In genomic region chr1:108557311-108557710, GRCh38 we compare ENCODE assay signal across 12 cellular contexts. TPM values are rescaled to one million over a fixed set of nuclear protein-coding genes. Genes with fewer than 3 reads are reported as not detected.
A peak's percentile ranks its signal among the peaks of the same experiment; 100 is the strongest.
DNase-seq lines count a peak whose midpoint lies in the region; ATAC-seq, FAIRE-seq and TF ChIP-seq lines count a peak whose summit lies in the region.
"Had no signal": no experiment of that assay in that cellular context is flagged by ENCODE, and none has a peak within 500 bp of the region (broad histone marks: within the 10 kb centered on the region; RNA-seq: fewer than 3 reads in every experiment).

No MANE protein-coding gene starts in this region.

- 81% methylated on average over 1 of the region's 1 CpG for WGBS in K562 (ENCODE audit: insufficient coverage, low coverage, missing lambda C conversion rate)

- BruUV-seq in K562 (replicated peaks; lab: Mats Ljungman, UMichigan) (no TSS peak), Calu3 (replicated peaks; lab: Mats Ljungman, UMichigan) (no TSS peak)

- no peak overlapping the region for H3K9ac ChIP-seq in K562 (ENCODE audit: insufficient read depth in 1 of 2, low read depth in 2 of 2, low read length in 2 of 2)

- H3K9me3 ChIP-seq in K562 (replicated peaks; ENCODE audit: control insufficient read depth, insufficient read depth, low read depth, low read length) = no peaks in the 10 kb centered on the region
- H3K9me3 ChIP-seq: prostate gland had no signal

- H3K27me3 ChIP-seq in K562 (ENCODE audit: control insufficient read depth in 2 of 2, insufficient read depth in 2 of 2, low read length in 2 of 2) = no peaks in the 10 kb centered on the region

- peaks cover 8% of the 10 kb centered on the region for H3K36me3 Mint-ChIP-seq in Calu3 (ENCODE audit: insufficient read depth, unreplicated experiment)

- H3K4me1 ChIP-seq in K562 (replicated peaks in 1 of 2; ENCODE audit: control insufficient read depth in 2 of 2, insufficient read depth in 2 of 2, low read length in 2 of 2) = peaks cover 16 to 39% of the 10 kb centered on the region in 2 experiments

- intact Hi-C loops in K562 (cut with micrococcal nuclease) = no loop called here
- intact Hi-C loops in Calu3 (cut with micrococcal nuclease; ENCODE audit: unreplicated experiment) = no loop called here

- no peaks in the 10 kb centered on the region for H3K36me3 ChIP-seq in K562 (ENCODE audit: control insufficient read depth, insufficient read depth, low read length)
- H3K36me3 ChIP-seq: prostate gland had no signal

- peak overlapping the region; percentile 5; the same call in 1 of the 2 replicates for H3K4me2 ChIP-seq in K562 (ENCODE audit: insufficient read depth, low read length)

- TF ChIP-seq EP300 in K562 (IDR thresholded peaks at IDR 0.05; ENCODE audit: low read length) = no peak

- CTCF ChIA-PET in K562 (lab: Yijun Ruan, JAX; ENCODE audit: low intra/inter-chr PET ratio) (no interaction called here), Calu3 (lab: Charles Lee) (no interaction called here)

- TF ChIP-seq RAD21 in K562 (CRISPR knock-in tag; conservative IDR thresholded peaks at IDR 0.05 in 1 of 2, IDR thresholded peaks at IDR 0.05 in 1 of 2) = no peak

- no peaks in the 10 kb centered on the region for H3K9me1 ChIP-seq in K562 (ENCODE audit: control insufficient read depth, insufficient read depth, low read length)

- H3K27ac ChIP-seq in K562 (ENCODE audit: extremely low read depth, low read depth, low read length) = no peak overlapping the region
- H3K27ac ChIP-seq: prostate gland had no signal

- FAIRE-seq in K562 (lab: Jason Lieb, UNC) = no peak

- no peak overlapping the region for H3K4me3 ChIP-seq in GM12865 (ENCODE audit: low read depth, low read length)
- no peak overlapping the region for H3K4me3 ChIP-seq in K562
- H3K4me3 ChIP-seq: prostate gland had no signal

- no peak for TF ChIP-seq CTCF in GM12865 (IDR thresholded peaks at IDR 0.05; ENCODE audit: insufficient read depth, low read depth, low read length, missing control alignments)
- TF ChIP-seq CTCF in K562 (IDR thresholded peaks at IDR 0.05 in 2 of 3, conservative IDR thresholded peaks at IDR 0.05 in 1 of 3; ENCODE audit: insufficient read depth in 2 of 3, low read depth in 1 of 3, low read length in 3 of 3) = no peak
- no peak for TF ChIP-seq CTCF in Calu3 (IDR thresholded peaks at IDR 0.05; ENCODE audit: unreplicated experiment)

- POLR2A ChIA-PET in K562 (lab: Yijun Ruan, JAX) = interaction anchor here (0.6 to 3.9 kb wide), 4 partner anchors 12 to 46 kb away, joined by 3 to 23 read pairs (median 5); no protein-coding TSS in a partner anchor

- H3K4me3 Mint-ChIP-seq in Calu3 (ENCODE audit: low read depth, unreplicated experiment) = no peak overlapping the region

- peak overlapping the region; percentile 79 for H2AFZ ChIP-seq in K562 (ENCODE audit: low read depth, low read length)

- peaks cover 21% of the 10 kb centered on the region for H3K79me2 ChIP-seq in K562 (ENCODE audit: control insufficient read depth, insufficient read depth, low read length)

- no peaks in the 10 kb centered on the region for H3K9me3 Mint-ChIP-seq in Calu3 (ENCODE audit: low read depth, unreplicated experiment)

- H4K20me1 ChIP-seq in K562 (replicated peaks; ENCODE audit: control insufficient read depth, insufficient read depth, low read length) = no peaks in the 10 kb centered on the region

- no peaks in the 10 kb centered on the region for H3K4me1 Mint-ChIP-seq in Calu3 (ENCODE audit: low read depth, unreplicated experiment)

- peak; percentile 40 for DNase-seq in GM12865 (ENCODE audit: low read depth)
- peak in 1 of 4 experiments; percentile 27 for DNase-seq in K562 (ENCODE audit: extremely low read depth in 1 of 4, low spot score in 3 of 4)
- no peak for DNase-seq in Calu3
- DNase-seq in NCI-H524 (lab: John Stamatoyannopoulos, UW) = no peak
- no peak for DNase-seq in anterior cingulate cortex (lab: John Stamatoyannopoulos, UW)
- DNase-seq in stimulated activated CD4-positive, alpha-beta T cell treated with anti-CD3 and anti-CD28 coated beads, Interleukin-1b, Interleukin-23, amount 100 ng/mL, for 48 hours = no peak
- DNase-seq: amniotic stem cell, glutamatergic neuron, SW 1271 had no signal

- in situ Hi-C loops in K562 (cut with MboI) = no loop called here

- TF ChIP-seq POLR2A in K562 (conservative IDR thresholded peaks at IDR 0.05) = no peak

- H3K27ac Mint-ChIP-seq in Calu3 (ENCODE audit: unreplicated experiment) = no peak overlapping the region

- peak; percentile 26 for ATAC-seq in GM21390 (IDR thresholded peaks at IDR 0.05; ENCODE audit: unreplicated experiment)
- ATAC-seq in HG03108 (IDR thresholded peaks at IDR 0.05; ENCODE audit: unreplicated experiment) = peak; percentile 25
- ATAC-seq in K562 = no peak

- H3K27me3 Mint-ChIP-seq in Calu3 (ENCODE audit: unreplicated experiment) = no peaks in the 10 kb centered on the region

TF ChIP-seq in K562, 482 proteins besides CTCF, POLR2A, EP300 and RAD21 (continues in another document):
- no peak for TF ChIP-seq ZNF668 (CRISPR knock-in tag; IDR thresholded peaks at IDR 0.05)
- no peak for TF ChIP-seq NFXL1 (CRISPR knock-in tag; IDR thresholded peaks at IDR 0.05)
- no peak for TF ChIP-seq DACH1 (IDR thresholded peaks at IDR 0.05; ENCODE audit: partially characterized antibody)
- TF ChIP-seq ZBTB49 (CRISPR knock-in tag; IDR thresholded peaks at IDR 0.05; ENCODE audit: borderline replicate concordance) = no peak
- TF ChIP-seq, protein P1, sequence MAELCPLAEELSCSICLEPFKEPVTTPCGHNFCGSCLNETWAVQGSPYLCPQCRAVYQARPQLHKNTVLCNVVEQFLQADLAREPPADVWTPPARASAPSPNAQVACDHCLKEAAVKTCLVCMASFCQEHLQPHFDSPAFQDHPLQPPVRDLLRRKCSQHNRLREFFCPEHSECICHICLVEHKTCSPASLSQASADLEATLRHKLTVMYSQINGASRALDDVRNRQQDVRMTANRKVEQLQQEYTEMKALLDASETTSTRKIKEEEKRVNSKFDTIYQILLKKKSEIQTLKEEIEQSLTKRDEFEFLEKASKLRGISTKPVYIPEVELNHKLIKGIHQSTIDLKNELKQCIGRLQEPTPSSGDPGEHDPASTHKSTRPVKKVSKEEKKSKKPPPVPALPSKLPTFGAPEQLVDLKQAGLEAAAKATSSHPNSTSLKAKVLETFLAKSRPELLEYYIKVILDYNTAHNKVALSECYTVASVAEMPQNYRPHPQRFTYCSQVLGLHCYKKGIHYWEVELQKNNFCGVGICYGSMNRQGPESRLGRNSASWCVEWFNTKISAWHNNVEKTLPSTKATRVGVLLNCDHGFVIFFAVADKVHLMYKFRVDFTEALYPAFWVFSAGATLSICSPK (IDR thresholded peaks at IDR 0.05; ENCODE audit: borderline replicate concordance) = no peak
- TF ChIP-seq PTBP1 (IDR thresholded peaks at IDR 0.05; ENCODE audit: low read depth, low read length) = no peak

RNA-seq across cellular contexts. Expression of gene EEIG2, which starts 2.6 kb away (rescaled TPM):
- 7.7 and 20.8 TPM in 2 replicates for total RNA-seq in K562 (2011; cell fraction: chromatin; rRNA removed; ENCODE audit: low replicate concordance)
- 3.3 and 4.5 TPM in 2 replicates for total RNA-seq in K562 (2011; cell fraction: nucleolus; rRNA removed)
- 9.1 and 18.0 TPM in 2 replicates for total RNA-seq in K562 (2011; cell fraction: nucleoplasm; rRNA removed)
- total RNA-seq in K562 (2014; rRNA removed) = 13.9 and 14.5 TPM in 2 replicates
- 26.9 and 27.3 TPM in 2 replicates for total RNA-seq in K562 (2014; rRNA removed; fragmentation: Illumina TruSeq; extraction: Trizol)
- 21.8 and 24.4 TPM in 2 replicates for total RNA-seq in K562 (2015; rRNA removed; fragmentation: Illumina TruSeq; extraction: Trizol)
- total RNA-seq in K562 (2021) = 21.0 and 22.8 TPM in 2 replicates
- 18.8 and 21.1 TPM in 2 replicates for polyA plus RNA-seq in K562 (2011; rRNA removed)
- 4.0 and 10.7 TPM in 2 replicates for polyA plus RNA-seq in K562 (2011; cell fraction: cytosol; rRNA removed)
- 6.8 and 10.7 TPM in 2 replicates for polyA plus RNA-seq in K562 (2011; cell fraction: nucleus; rRNA removed)
- polyA plus RNA-seq in K562 (2012) = 10.8 and 18.5 TPM in 2 replicates
- polyA plus RNA-seq in K562 (2014; fragmentation: Illumina TruSeq; extraction: Trizol) = 11.8 and 15.2 TPM in 2 replicates
- 1 to 10 TPM; 6.1 to 8.0 TPM for polyA plus RNA-seq in K562 (2014; fragmentation: Nextera tagmentation; extraction: Ambion mirVana)
- 12.2 and 12.7 TPM in 2 replicates for polyA plus RNA-seq in K562 (2014; rRNA removed)
- 30.8 and 35.3 TPM in 2 replicates for polyA minus RNA-seq in K562 (2011; rRNA and poly(A)+ RNA removed)
- 13.7 and 16.0 TPM in 2 replicates for polyA minus RNA-seq in K562 (2011; cell fraction: cytosol; rRNA and poly(A)+ RNA removed)
- 6.6 and 11.7 TPM in 2 replicates for polyA minus RNA-seq in K562 (2011; cell fraction: nucleus; rRNA and poly(A)+ RNA removed)
- total RNA-seq in Calu3 (2022) = 7.9 and 13.6 TPM in 2 replicates
